Comparison of ENCODE assay signal across 26 cellular contexts in genomic region chr5:27396998-27397397, GRCh38.
"Had no signal": no experiment of that assay in that cellular context is flagged by ENCODE, and none has a peak within 500 bp of the region (broad histone marks: within the 10 kb centered on the region; RNA-seq: fewer than 3 reads in every experiment).

No MANE protein-coding gene starts in this region.

- H3K4me1 ChIP-seq: stomach, suprapubic skin, testis, thyroid gland, tibial artery, tibial nerve, transverse colon, upper lobe of left lung, upper lobe of right lung, uterus, vagina had no signal

- H3K4me3 ChIP-seq: stomach, suprapubic skin, testis, thoracic aorta, thyroid gland, tibial artery, tibial nerve, transverse colon, upper lobe of left lung, upper lobe of right lung, uterus, vagina had no signal

- H3K9me3 ChIP-seq: suprapubic skin, testis, thoracic aorta, thyroid gland, transverse colon, upper lobe of left lung, upper lobe of right lung, uterus, vagina had no signal

- H3K27ac ChIP-seq: stomach, suprapubic skin, testis, thoracic aorta, thyroid gland, tibial artery, tibial nerve, transverse colon, upper lobe of left lung, upper lobe of right lung, uterus, vagina had no signal

- DNase-seq: stimulated activated CD4-positive, alpha-beta T cell treated with anti-CD3 and anti-CD28 coated beads, Interleukin-2, amount 100 ng/mL, for 48 hours; stimulated activated CD4-positive, alpha-beta T cell treated with anti-CD3 and anti-CD28 coated beads, Interleukin-4, amount 100 ng/mL, for 24 hours; stimulated activated CD4-positive, alpha-beta T cell treated with anti-CD3 and anti-CD28 coated beads, Interleukin-4, amount 100 ng/mL, for 4 hours; stimulated activated CD8-positive, alpha-beta memory T cell treated with anti-CD3 and anti-CD28 coated beads, Interleukin-4, amount 100 ng/mL, for 48 hours; stimulated activated naive B cell treated with anti-CD40 and anti-IgM and Interleukin-4, amounts not matched to agents 10 μg/mL and 1 μg/mL and 100 μg/mL, for 72 hours; stimulated activated naive CD4-positive, alpha-beta T cell; stimulated activated naive CD4-positive, alpha-beta T cell treated with Interleukin-2 at 50 U/mL for 16 hours; stimulated activated naive CD8-positive, alpha-beta T cell treated with anti-CD3 and anti-CD28 coated beads, Interleukin-15, amount 100 ng/mL, for 72 hours; stimulated activated naive CD8-positive, alpha-beta T cell treated with anti-CD3 and anti-CD28 coated beads, Interleukin-15, Interleukin-2, amounts not matched to agents 100 U/mL and 50 U/mL, for 24 hours; stomach; substantia nigra; testis; thyroid gland; tibial artery; transverse colon; trophoblast cell; upper lobe of left lung; upper lobe of right lung; uterus had no signal

- H3K27me3 ChIP-seq: stomach, suprapubic skin, testis, thyroid gland, tibial artery, tibial nerve, transverse colon, upper lobe of left lung, upper lobe of right lung, uterus, vagina had no signal

- ATAC-seq: stimulated activated effector memory CD8-positive, alpha-beta T cell treated with anti-CD3 and anti-CD28 coated beads, Interleukin-12 subunit alpha, Interleukin-12 subunit beta, amount 100 ng/mL, for 72 hours; stimulated activated memory B cell treated with anti-CD40 and anti-IgM and Interleukin-4, amounts not matched to agents 10 μg/mL and 1 μg/mL and 100 μg/mL, for 72 hours; stimulated activated naive B cell treated with anti-CD40 and anti-IgM and Interleukin-4, amounts not matched to agents 10 μg/mL and 1 μg/mL and 100 μg/mL, for 72 hours; stimulated activated naive CD8-positive, alpha-beta T cell treated with anti-CD3 and anti-CD28 coated beads, Interleukin-15, amount 100 ng/mL, for 72 hours; stimulated activated naive CD8-positive, alpha-beta T cell treated with anti-CD3 and anti-CD28 coated beads, Interleukin-15, Interleukin-2, amounts not matched to agents 100 U/mL and 50 U/mL, for 24 hours; upper lobe of right lung had no signal

- H3K36me3 ChIP-seq: stomach, suprapubic skin, thoracic aorta, thyroid gland, tibial artery, tibial nerve, transverse colon, upper lobe of left lung, upper lobe of right lung, uterus, vagina had no signal

- FAIRE-seq: urothelium cell line had no signal
